8 cellular contexts compared by ENCODE assay signal in the genomic region with DNA sequence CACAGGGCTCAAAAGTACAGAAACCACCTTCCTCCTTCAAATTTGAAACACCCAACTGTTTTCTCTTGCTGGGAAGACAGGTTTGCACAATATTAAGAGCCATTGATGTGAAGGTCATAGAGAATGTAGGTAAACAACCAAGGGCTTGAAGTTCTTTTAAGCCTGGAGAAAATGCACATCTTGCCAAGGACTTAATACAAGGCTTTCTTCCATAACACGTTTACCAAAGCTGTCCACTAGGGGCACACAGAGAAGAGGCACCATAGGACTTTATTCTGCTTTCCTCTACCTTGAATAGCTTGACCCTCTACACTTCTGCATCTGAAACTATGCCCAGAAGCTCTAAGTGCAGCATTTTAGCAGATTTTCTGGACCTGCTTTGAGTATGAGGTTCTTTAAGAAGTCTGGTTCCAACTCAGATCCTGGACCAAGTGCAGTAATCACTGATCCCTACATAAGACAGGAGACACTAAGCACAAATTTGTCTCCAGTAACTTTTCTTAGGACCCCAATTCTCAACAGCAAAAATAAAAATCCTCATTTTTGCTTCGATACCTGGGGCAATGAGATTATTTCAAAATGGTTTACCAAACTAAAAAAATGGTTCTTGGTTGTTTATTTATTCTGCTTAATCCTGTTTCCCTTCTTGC.
DNase-seq lines count a peak whose midpoint lies in the region; ATAC-seq and TF ChIP-seq lines count a peak whose summit lies in the region.

No MANE protein-coding gene starts in this region.

- no peaks in the 10 kb centered on the region for H3K36me3 Mint-ChIP-seq in activated CD8-positive, alpha-beta memory T cell treated with anti-CD3 and anti-CD28 coated beads, Interleukin-2, amount 10 ng/mL, durations not matched to agents 7 days and 5 days

- H3K4me3 Mint-ChIP-seq in activated CD8-positive, alpha-beta memory T cell treated with anti-CD3 and anti-CD28 coated beads, Interleukin-2, amount 10 ng/mL, durations not matched to agents 7 days and 5 days = no peak overlapping the region

- H3K4me1 Mint-ChIP-seq in activated CD8-positive, alpha-beta memory T cell treated with anti-CD3 and anti-CD28 coated beads, Interleukin-2, amount 10 ng/mL, durations not matched to agents 7 days and 5 days = no peaks in the 10 kb centered on the region

- H3K4me1 ChIP-seq in Karpas-422 (ENCODE audit: low read length) (no peaks in the 10 kb centered on the region), heart right ventricle (peaks cover 0 to 22% (median 0%) of the 10 kb centered on the region in 9 donors)

- no peak overlapping the region for H3K9ac ChIP-seq in Karpas-422 (ENCODE audit: low read length)

- no peak overlapping the region for H3K27ac Mint-ChIP-seq in activated CD8-positive, alpha-beta memory T cell treated with anti-CD3 and anti-CD28 coated beads, Interleukin-2, amount 10 ng/mL, durations not matched to agents 7 days and 5 days

- H3K36me3 ChIP-seq in Karpas-422 (ENCODE audit: insufficient read depth, low read length) (no peaks in the 10 kb centered on the region), WERI-Rb-1 (no peaks in the 10 kb centered on the region), heart right ventricle (peaks cover 0 to 97% (median 10%) of the 10 kb centered on the region in 9 donors)

- H3K27ac ChIP-seq in Karpas-422 (ENCODE audit: low read length) = no peak overlapping the region
- no peak overlapping the region for H3K27ac ChIP-seq in WERI-Rb-1
- H3K27ac ChIP-seq in heart right ventricle = no peak overlapping the region

- H2AFZ ChIP-seq in Karpas-422 (ENCODE audit: low read length) = no peak overlapping the region

- peak; percentile 55 for ATAC-seq in activated CD8-positive, alpha-beta memory T cell treated with anti-CD3 and anti-CD28 coated beads, Interleukin-2, amount 10 ng/mL, durations not matched to agents 7 days and 5 days
- peak; percentile 88 for ATAC-seq in GM21619 (IDR thresholded peaks at IDR 0.05; ENCODE audit: unreplicated experiment)
- ATAC-seq in heart right ventricle = peak in 5 of 8 donors; percentile 25 to 79 (median 56)

- peaks cover 24% of the 10 kb centered on the region for H3K27me3 Mint-ChIP-seq in activated CD8-positive, alpha-beta memory T cell treated with anti-CD3 and anti-CD28 coated beads, Interleukin-2, amount 10 ng/mL, durations not matched to agents 7 days and 5 days

- H3K27me3 ChIP-seq in Karpas-422 (ENCODE audit: low read length) (no peaks in the 10 kb centered on the region), WERI-Rb-1 (ENCODE audit: insufficient read depth, low read depth, severe bottlenecking) (no peaks in the 10 kb centered on the region), heart right ventricle (no peaks in the 10 kb centered on the region)

- no peaks in the 10 kb centered on the region for H3K79me2 ChIP-seq in Karpas-422 (ENCODE audit: low read length)

- H3K9me3 ChIP-seq in Karpas-422 (ENCODE audit: low read length) (no peaks in the 10 kb centered on the region), WERI-Rb-1 (ENCODE audit: severe bottlenecking) (no peaks in the 10 kb centered on the region), heart right ventricle (peaks cover 0 to 2% (median 0%) of the 10 kb centered on the region in 11 donors)

- no peaks in the 10 kb centered on the region for H3K9me3 Mint-ChIP-seq in activated CD8-positive, alpha-beta memory T cell treated with anti-CD3 and anti-CD28 coated beads, Interleukin-2, amount 10 ng/mL, durations not matched to agents 7 days and 5 days (ENCODE audit: low read depth)

- 48 to 51% methylated on average over 2 of the region's 2 CpGs for WGBS in heart right ventricle, 2 donors

- no peaks in the 10 kb centered on the region for H3K9me2 ChIP-seq in Karpas-422 (replicated peaks; ENCODE audit: insufficient read depth, low read length)

- H3K4me3 ChIP-seq in Karpas-422 (ENCODE audit: low read length) (no peak overlapping the region), WERI-Rb-1 (ENCODE audit: low read depth, low read length) (no peak overlapping the region), heart right ventricle (no peak overlapping the region), skeletal muscle cell (ENCODE audit: low read depth, low read length) (no peak overlapping the region)

- intact Hi-C loops in heart right ventricle (cut with DNase I) = loop anchor here in 4 of 10 donors (5.0 to 10.0 kb wide), 3 partner anchors 135 to 140 kb away; a partner anchor contains a TSS

- DNase-seq in activated CD8-positive, alpha-beta memory T cell treated with anti-CD3 and anti-CD28 coated beads, Interleukin-2, amount 10 ng/mL, durations not matched to agents 7 days and 5 days = no peak
- no peak for DNase-seq in activated CD8-positive, alpha-beta memory T cell treated with anti-CD3 and anti-CD28 coated beads for 24 hours
- DNase-seq in Karpas-422 (peak; percentile 80), WERI-Rb-1 (peak; percentile 25), heart right ventricle (peak in 1 of 2 donors; percentile 25), skeletal muscle cell (ENCODE audit: low read depth) (peak; percentile 20)
- DNase-seq in effector CD8-positive, alpha-beta T cell (lab: John Stamatoyannopoulos, UW) = no peak

- TF ChIP-seq CTCF in WERI-Rb-1 (IDR thresholded peaks at IDR 0.05; ENCODE audit: low read depth, low read length) (peak; percentile 76), heart right ventricle (IDR thresholded peaks at IDR 0.05) (peak; percentile 27 to 67 (median 54))

- CTCF ChIA-PET in activated CD8-positive, alpha-beta memory T cell treated with anti-CD3 and anti-CD28 coated beads, Interleukin-2, amount 10 ng/mL, durations not matched to agents 7 days and 5 days (lab: Charles Lee) = interaction anchor here (0.9 to 1.1 kb wide), 2 partner anchors 15 to 108 kb away, joined by 3 read pairs; no protein-coding TSS in a partner anchor

- no peak overlapping the region for H3K4me2 ChIP-seq in Karpas-422 (ENCODE audit: low read depth, low read length, poor library complexity, severe bottlenecking)

- H4K20me1 ChIP-seq in Karpas-422 (ENCODE audit: insufficient read depth, low read depth, low read length) = no peaks in the 10 kb centered on the region

Comparison
In these comparisons a context has a peak if more than half of its experiments do, and no peak if none do; other contexts are left out.
1. DNase-seq: peak in Karpas-422 (single experiment), WERI-Rb-1 (single experiment) and skeletal muscle cell (single experiment); none in activated CD8-positive, alpha-beta memory T cell treated with anti-CD3 and anti-CD28 coated beads, Interleukin-2, amount 10 ng/mL, durations not matched to agents 7 days and 5 days (single experiment), activated CD8-positive, alpha-beta memory T cell treated with anti-CD3 and anti-CD28 coated beads for 24 hours (single experiment) and effector CD8-positive, alpha-beta T cell (single experiment).
2. Peak in every context shown above with its lines, with median percentiles within 50 percentile points of each other: ATAC-seq.